In genomic region chr7:28433604-28434254, GRCh38 we compare ENCODE assay signal across 12 cellular contexts. TPM values are rescaled to one million over a fixed set of nuclear protein-coding genes. Genes with fewer than 3 reads are reported as not detected.
DNase-seq lines count a peak whose midpoint lies in the region; ATAC-seq, FAIRE-seq and TF ChIP-seq lines count a peak whose summit lies in the region.
"Had no signal": no experiment of that assay in that cellular context is flagged by ENCODE, and none has a peak within 500 bp of the region (broad histone marks: within the 10 kb centered on the region; RNA-seq: fewer than 3 reads in every experiment).

No MANE protein-coding gene starts in this region.

- POLR2A ChIA-PET in T-cell (lab: Charles Lee) = no interaction called here

- DNase-seq in GM12865 (ENCODE audit: low read depth) = peak; percentile 27
- DNase-seq in NAMALWA (ENCODE audit: low spot score) = peak; percentile 56
- DNase-seq in amniotic epithelial cell (ENCODE audit: low read depth) = peak; percentile 89
- peak; percentile 55 for DNase-seq in left kidney (ENCODE audit: low read depth, low spot score)
- DNase-seq in T-cell = no peak
- DNase-seq in kidney = no peak
- no peak for DNase-seq in H54 (ENCODE audit: insufficient read length, low spot score)
- DNase-seq: effector CD4-positive, alpha-beta T cell had no signal

- H3K4me3 ChIP-seq in GM12865 (ENCODE audit: low read depth, low read length) = no peak overlapping the region
- H3K4me3 ChIP-seq in kidney (ENCODE audit: low read length in 2 of 2) = no peak overlapping the region

- no peaks in the 10 kb centered on the region for H3K36me3 Mint-ChIP-seq in T-cell

- H3K4me3 Mint-ChIP-seq in T-cell = no peak overlapping the region

- H3K4me1 ChIP-seq in kidney (ENCODE audit: control insufficient read depth in 1 of 2, insufficient read depth in 1 of 2, low read depth in 1 of 2, low read length in 2 of 2) = no peaks in the 10 kb centered on the region

- H3K27me3 Mint-ChIP-seq in T-cell = peaks cover 18 to 19% of the 10 kb centered on the region in 2 donors

- CTCF ChIA-PET in T-cell (lab: Charles Lee) = no interaction called here

- intact Hi-C loops in kidney (cut with DNase I) = no loop called here

- no peaks in the 10 kb centered on the region for H3K4me1 Mint-ChIP-seq in T-cell

- no peak for TF ChIP-seq CTCF in GM12865 (IDR thresholded peaks at IDR 0.05; ENCODE audit: insufficient read depth, low read depth, low read length, missing control alignments)
- TF ChIP-seq CTCF in kidney (IDR thresholded peaks at IDR 0.05; ENCODE audit: borderline replicate concordance, extremely low read depth, insufficient read depth) = no peak

- no peak overlapping the region for H3K27ac Mint-ChIP-seq in T-cell
- H3K27ac Mint-ChIP-seq: progenitor cell of endocrine pancreas had no signal

- ATAC-seq in T-cell (replicated peaks in 1 of 4) (no peak), HG02763 (IDR thresholded peaks at IDR 0.05; ENCODE audit: unreplicated experiment) (no peak)
- ATAC-seq: activated CD4-positive, CD25-positive, alpha-beta regulatory T cell treated with anti-CD3 and anti-CD28 coated beads, Interleukin-2, amount 50 U/mL, for 24 hours had no signal

- no peak overlapping the region for H3K27ac ChIP-seq in kidney (ENCODE audit: low read depth in 2 of 2, low read length in 2 of 2)

- H3K36me3 ChIP-seq in kidney (ENCODE audit: control insufficient read depth in 1 of 2, insufficient read depth in 2 of 2, low read length in 2 of 2) = no peaks in the 10 kb centered on the region

- no peak for TF ChIP-seq POLR2A in H54 (IDR thresholded peaks at IDR 0.05; ENCODE audit: low read depth, low read length)

- no peaks in the 10 kb centered on the region for H3K9me3 ChIP-seq in kidney (ENCODE audit: control insufficient read depth in 1 of 2, low read length in 2 of 2)

- FAIRE-seq in kidney (lab: Jason Lieb, UNC) (no peak), H54 (lab: Jason Lieb, UNC) (no peak)
- FAIRE-seq: G401.6 had no signal

- H3K9me3 Mint-ChIP-seq in T-cell = no peaks in the 10 kb centered on the region

- H3K9ac ChIP-seq in kidney (ENCODE audit: low read length in 2 of 2) = no peak overlapping the region

RNA-seq across cellular contexts. Expression of gene CREB5, which starts 21.4 kb away (rescaled TPM):
- total RNA-seq in T-cell (under 1 TPM; 0.03 to 0.58 (median 0.23) TPM), kidney (27.2 TPM)
- 3.4 TPM for polyA plus RNA-seq in kidney (ENCODE audit: insufficient read depth, low read depth, low replicate concordance)

Comparison
In these comparisons a context has a peak if more than half of its experiments do, and no peak if none do; other contexts are left out.
1. DNase-seq: peak in GM12865 (single experiment), NAMALWA (single experiment), amniotic epithelial cell (single experiment) and left kidney (single experiment); none in T-cell (0 of 34), kidney (single experiment) and H54 (single experiment).
2. RNA of gene CREB5, which starts 21.4 kb away (total RNA-seq): 27.2 TPM in kidney (single experiment); 0.03 to 0.58 TPM in T-cell; every median in the first group is over 10 times any median in the second.